ENCODE assay signal across 9 cellular contexts in genomic region chr2:183070942-183071844, GRCh38. TPM values are rescaled to one million over a fixed set of nuclear protein-coding genes. Genes with fewer than 3 reads are reported as not detected.
DNase-seq lines count a peak whose midpoint lies in the region; ATAC-seq, FAIRE-seq and TF ChIP-seq lines count a peak whose summit lies in the region.
"Had no signal": no experiment of that assay in that cellular context is flagged by ENCODE, and none has a peak within 500 bp of the region (broad histone marks: within the 10 kb centered on the region; RNA-seq: fewer than 3 reads in every experiment).

No MANE protein-coding gene starts in this region.

- ATAC-seq in GM19324 (IDR thresholded peaks at IDR 0.05; ENCODE audit: low FRiP score, unreplicated experiment), result no peak

- peaks cover 12 to 16% of the 10 kb centered on the region in 2 donors for H3K27me3 Mint-ChIP-seq in CD4-positive, alpha-beta memory T cell

- H2AFZ ChIP-seq in GM23248 (no peak overlapping the region), keratinocyte (ENCODE audit: control insufficient read depth, low read length) (no peak overlapping the region)

- peak; percentile 28 for DNase-seq in A673 (ENCODE audit: low spot score)
- DNase-seq in GM23248, result peak; percentile 48
- peak; percentile 23 for DNase-seq in astrocyte of the spinal cord (ENCODE audit: low read depth, low spot score)
- no peak for DNase-seq in keratinocyte (ENCODE audit: low read depth, low spot score)
- no peak for DNase-seq in CD4-positive, alpha-beta memory T cell
- no peak for DNase-seq in KG1 (lab: John Stamatoyannopoulos, UW)
- no peak for DNase-seq in NCI-H446 treated with DMSO at 0.1 percent for 48 hours (lab: John Stamatoyannopoulos, UW)

- intact Hi-C loops in A673 (cut with micrococcal nuclease; ENCODE audit: unreplicated experiment), result no loop called here
- intact Hi-C loops in CD4-positive, alpha-beta memory T cell (cut with micrococcal nuclease), result no loop called here

- 72 to 75% methylated on average over 31 to 34 of the region's 34 CpGs for WGBS in GM23248 (ENCODE audit: low coverage in 1 of 2, low lambda C conversion rate in 2 of 2, missing lambda C conversion rate in 2 of 2), 2 experiments

- no peaks in the 10 kb centered on the region for H3K4me1 Mint-ChIP-seq in CD4-positive, alpha-beta memory T cell
- H3K4me1 Mint-ChIP-seq: IgD-negative memory B cell had no signal

- H3K4me1 ChIP-seq in A673 (ENCODE audit: insufficient read depth, low read length, poor library complexity, severe bottlenecking) (no peaks in the 10 kb centered on the region), GM23248 (ENCODE audit: insufficient read depth) (no peaks in the 10 kb centered on the region), keratinocyte (ENCODE audit: control insufficient read depth, extremely low read depth, insufficient read depth, low read length) (no peaks in the 10 kb centered on the region)
- no peaks in the 10 kb centered on the region for H3K4me1 ChIP-seq in CD4-positive, alpha-beta memory T cell (ENCODE audit: insufficient read depth, low read length)

- TF ChIP-seq CTCF in A673 (conservative IDR thresholded peaks at IDR 0.05; ENCODE audit: low read depth, low read length), result peak; percentile 55
- TF ChIP-seq CTCF in astrocyte of the spinal cord (IDR thresholded peaks at IDR 0.05; ENCODE audit: low read depth, low read length), result peak; percentile 68
- TF ChIP-seq CTCF in keratinocyte (optimal IDR thresholded peaks at IDR 0.05 in 1 of 3, IDR thresholded peaks at IDR 0.05 in 1 of 3, conservative IDR thresholded peaks at IDR 0.05 in 1 of 3; ENCODE audit: extremely low read depth in 1 of 3, insufficient read depth in 2 of 3, low read length in 3 of 3), result peak; percentile 27 to 67 (median 41)

- H4K20me1 ChIP-seq in GM23248 (ENCODE audit: insufficient read depth) (no peaks in the 10 kb centered on the region), keratinocyte (ENCODE audit: control insufficient read depth, extremely low read depth, insufficient read depth, low read length) (no peaks in the 10 kb centered on the region)

- dilution Hi-C loops in keratinocyte (cut with MboI; ENCODE audit: extremely low pct_ligation_motif_present, low sequenced_read_pairs), result no loop called here

- H3K9ac ChIP-seq in GM23248 (no peak overlapping the region), keratinocyte (ENCODE audit: control insufficient read depth, extremely low read depth, insufficient read depth, low read length) (no peak overlapping the region)

- H3F3A ChIP-seq in GM23248 (ENCODE audit: insufficient read depth), result no peaks in the 10 kb centered on the region

- peak overlapping the region in 1 of 7 donors; percentile 51 for H3K27ac Mint-ChIP-seq in CD4-positive, alpha-beta memory T cell
- H3K27ac Mint-ChIP-seq: IgD-negative memory B cell had no signal

- H3K9me2 ChIP-seq in GM23248 (ENCODE audit: insufficient read depth), result no peaks in the 10 kb centered on the region

- H3K79me2 ChIP-seq in GM23248 (ENCODE audit: insufficient read depth) (no peaks in the 10 kb centered on the region), keratinocyte (ENCODE audit: control insufficient read depth, insufficient read depth, low read length) (no peaks in the 10 kb centered on the region)

- no peaks in the 10 kb centered on the region for H3K27me3 ChIP-seq in A673 (replicated peaks; ENCODE audit: insufficient read depth, low read depth, low read length, poor library complexity)
- H3K27me3 ChIP-seq in GM23248 (replicated peaks; ENCODE audit: insufficient read depth), result 0 out of 2 replicates have a peak, but pooled peaks cover 6% of the 10 kb centered on the region
- peaks cover 3% of the 10 kb centered on the region for H3K27me3 ChIP-seq in keratinocyte (ENCODE audit: control insufficient read depth, extremely low read depth, insufficient read depth, low read length)
- no peaks in the 10 kb centered on the region for H3K27me3 ChIP-seq in CD4-positive, alpha-beta memory T cell (ENCODE audit: insufficient read depth, low read length)

- H3K4me2 ChIP-seq in GM23248 (ENCODE audit: unreplicated experiment) (no peak overlapping the region), keratinocyte (ENCODE audit: control insufficient read depth, extremely low read depth, insufficient read depth, low read depth, low read length) (no peak overlapping the region)

- CTCF ChIA-PET in A673 (lab: Charles Lee), result no interaction called here
- CTCF ChIA-PET in CD4-positive, alpha-beta memory T cell (lab: Charles Lee; ENCODE audit: partially characterized antibody), result interaction anchor here (0.7 to 1.3 kb wide), 3 partner anchors 8 to 23 kb away, joined by 3 read pairs; no protein-coding TSS in a partner anchor

- H3K9me3 Mint-ChIP-seq in CD4-positive, alpha-beta memory T cell, result no peaks in the 10 kb centered on the region
- H3K9me3 Mint-ChIP-seq: IgD-negative memory B cell had no signal

- in situ Hi-C loops in GM23248 (cut with MboI) (no loop called here), astrocyte of the spinal cord (cut with HindIII; ENCODE audit: low sequenced_read_pairs) (no loop called here)

- H3K36me3 Mint-ChIP-seq in CD4-positive, alpha-beta memory T cell, result no peaks in the 10 kb centered on the region

- H3K9me1 ChIP-seq in keratinocyte (ENCODE audit: control insufficient read depth, extremely low read depth, insufficient read depth, low read length), result no peaks in the 10 kb centered on the region

- no peaks in the 10 kb centered on the region for H3K36me3 ChIP-seq in A673 (ENCODE audit: insufficient read depth, low read length, poor library complexity, severe bottlenecking)
- H3K36me3 ChIP-seq in GM23248 (ENCODE audit: low read depth), result no peaks in the 10 kb centered on the region
- H3K36me3 ChIP-seq in keratinocyte (ENCODE audit: control insufficient read depth in 2 of 2, extremely low read depth in 1 of 2, insufficient read depth in 2 of 2, low read length in 2 of 2), result no peaks in the 10 kb centered on the region
- H3K36me3 ChIP-seq in CD4-positive, alpha-beta memory T cell (ENCODE audit: insufficient read depth, low read length), result no peaks in the 10 kb centered on the region

- H3K4me3 ChIP-seq in A673 (ENCODE audit: low read depth, low read length, poor library complexity, severe bottlenecking), result no peak overlapping the region
- H3K4me3 ChIP-seq in GM23248, result no peak overlapping the region
- H3K4me3 ChIP-seq in astrocyte of the spinal cord (ENCODE audit: low read depth, low read length), result no peak overlapping the region
- no peak overlapping the region for H3K4me3 ChIP-seq in keratinocyte (ENCODE audit: control insufficient read depth in 2 of 3, extremely low read depth in 1 of 3, insufficient read depth in 2 of 3, low read depth in 1 of 3, low read length in 3 of 3)
- no peak overlapping the region for H3K4me3 ChIP-seq in CD4-positive, alpha-beta memory T cell (ENCODE audit: low read length in 2 of 2)

- POLR2A ChIA-PET in A673 (lab: Charles Lee; ENCODE audit: low non-redundant PET), result no interaction called here
- POLR2A ChIA-PET in CD4-positive, alpha-beta memory T cell (lab: Charles Lee; ENCODE audit: partially characterized antibody), result interaction anchor here (1.3 kb wide), 1 partner anchor 54 kb away, joined by 3 read pairs; no protein-coding TSS in a partner anchor

- H3K27ac ChIP-seq in A673 (ENCODE audit: low read depth, low read length, poor library complexity, severe bottlenecking) (no peak overlapping the region), GM23248 (no peak overlapping the region), keratinocyte (ENCODE audit: control insufficient read depth, insufficient read depth, low read length) (no peak overlapping the region)
- no peak overlapping the region for H3K27ac ChIP-seq in CD4-positive, alpha-beta memory T cell (ENCODE audit: low read depth, low read length)

- no peak for FAIRE-seq in keratinocyte (lab: Jason Lieb, UNC)

- H3K9me3 ChIP-seq in A673 (ENCODE audit: low read depth, low read length, poor library complexity, severe bottlenecking) (peaks cover 12% of the 10 kb centered on the region), GM23248 (ENCODE audit: low read depth) (no peaks in the 10 kb centered on the region), keratinocyte (ENCODE audit: control insufficient read depth, low read depth, low read length) (no peaks in the 10 kb centered on the region)
- H3K9me3 ChIP-seq in CD4-positive, alpha-beta memory T cell (ENCODE audit: control insufficient read depth in 1 of 2, low read length in 2 of 2), result no peaks in the 10 kb centered on the region

- H3K4me3 Mint-ChIP-seq in CD4-positive, alpha-beta memory T cell, result no peak overlapping the region
- H3K4me3 Mint-ChIP-seq: IgD-negative memory B cell had no signal

- BruUV-seq in A673 (replicated peaks; lab: Mats Ljungman, UMichigan), result no TSS peak

RNA-seq across cellular contexts. Expression of gene DUSP19, which starts 7.4 kb away (rescaled TPM):
- total RNA-seq in A673 (2021), result 5.2 and 6.4 TPM in 2 replicates
- total RNA-seq in GM23248 (2014; rRNA removed; shearing (Covaris generic)), result 2.3 and 5.3 TPM in 2 replicates
- 1.1 and 1.8 TPM in 2 replicates for polyA plus RNA-seq in GM23248 (2016; fragmentation: Nextera tagmentation; extraction: Ambion mirVana)
- polyA plus RNA-seq in keratinocyte, result 0.39 to 1.1 TPM (median 0.73 TPM) in 3 replicates
- 0.74 TPM for polyA plus RNA-seq in keratinocyte (2011; ENCODE audit: low read depth)
- 0.29 and 0.83 TPM in 2 replicates for polyA plus RNA-seq in keratinocyte (2011; cell fraction: cytosol; rRNA removed)
- 0.23 and 0.57 TPM in 2 replicates for polyA plus RNA-seq in keratinocyte (2011; cell fraction: nucleus; rRNA removed)
- polyA plus RNA-seq in keratinocyte (2012; ENCODE audit: low replicate concordance), result 0.22 and 0.41 TPM in 2 replicates
- 0.64 to 1.4 TPM (median 0.92 TPM) in 3 replicates for polyA minus RNA-seq in keratinocyte
- 0.58 TPM for polyA minus RNA-seq in keratinocyte (2011; cell fraction: cytosol; rRNA and poly(A)+ RNA removed)
- polyA minus RNA-seq in keratinocyte (2011; cell fraction: nucleus; rRNA and poly(A)+ RNA removed), result 0.53 and 0.54 TPM in 2 replicates
- total RNA-seq in CD4-positive, alpha-beta memory T cell, result 1 to 10 TPM; 3.3 to 3.7 TPM
- polyA plus RNA-seq in CD4-positive, alpha-beta memory T cell, result 1 to 10 TPM in 1 of 2 donors, under 1 TPM in 1; 0.49 to 1.4 TPM

RNA-seq across cellular contexts. Expression of gene NCKAP1, which starts 32.9 kb away (rescaled TPM):
- total RNA-seq in A673 (2021), result 153 and 177 TPM in 2 replicates
- 169 and 201 TPM in 2 replicates for total RNA-seq in GM23248 (2014; rRNA removed; shearing (Covaris generic))
- polyA plus RNA-seq in GM23248 (2016; fragmentation: Nextera tagmentation; extraction: Ambion mirVana) (57.4 and 58.9 TPM in 2 replicates), keratinocyte (149 to 207 TPM (median 176 TPM) in 3 replicates)
- polyA plus RNA-seq in keratinocyte (2011; ENCODE audit: low read depth), result 108 TPM
- polyA plus RNA-seq in keratinocyte (2011; cell fraction: cytosol; rRNA removed), result 120 and 267 TPM in 2 replicates
- 169 and 197 TPM in 2 replicates for polyA plus RNA-seq in keratinocyte (2011; cell fraction: nucleus; rRNA removed)
- polyA plus RNA-seq in keratinocyte (2012; ENCODE audit: low replicate concordance), result 93.3 and 109 TPM in 2 replicates
- polyA minus RNA-seq in keratinocyte, result 28.8 to 208 TPM (median 111 TPM) in 3 replicates
- 95.9 TPM for polyA minus RNA-seq in keratinocyte (2011; cell fraction: cytosol; rRNA and poly(A)+ RNA removed)
- polyA minus RNA-seq in keratinocyte (2011; cell fraction: nucleus; rRNA and poly(A)+ RNA removed), result 120 and 238 TPM in 2 replicates
- total RNA-seq in CD4-positive, alpha-beta memory T cell, result 1 to 10 TPM; 4.9 to 6.3 TPM
- polyA plus RNA-seq in CD4-positive, alpha-beta memory T cell, result 1 to 10 TPM in 1 of 2 donors, under 1 TPM in 1; 0.24 to 1.5 TPM

RNA-seq across cellular contexts. Expression of gene NUP35, which starts 53.0 kb away (rescaled TPM):
- 55.3 and 62.0 TPM in 2 replicates for total RNA-seq in A673 (2021)
- total RNA-seq in GM23248 (2014; rRNA removed; shearing (Covaris generic)), result 8.5 and 12.9 TPM in 2 replicates
- polyA plus RNA-seq in GM23248 (2016; fragmentation: Nextera tagmentation; extraction: Ambion mirVana) (10.9 and 11.3 TPM in 2 replicates), keratinocyte (13.9 to 22.6 TPM (median 15.4 TPM) in 3 replicates)
- polyA plus RNA-seq in keratinocyte (2011; ENCODE audit: low read depth), result 4.4 TPM
- 8.5 and 23.3 TPM in 2 replicates for polyA plus RNA-seq in keratinocyte (2011; cell fraction: cytosol; rRNA removed)
- polyA plus RNA-seq in keratinocyte (2011; cell fraction: nucleus; rRNA removed), result 13.3 and 15.2 TPM in 2 replicates
- polyA plus RNA-seq in keratinocyte (2012; ENCODE audit: low replicate concordance), result 9.1 and 15.7 TPM in 2 replicates
- 11.7 to 19.7 TPM (median 17.3 TPM) in 3 replicates for polyA minus RNA-seq in keratinocyte
- 8.8 TPM for polyA minus RNA-seq in keratinocyte (2011; cell fraction: cytosol; rRNA and poly(A)+ RNA removed)
- polyA minus RNA-seq in keratinocyte (2011; cell fraction: nucleus; rRNA and poly(A)+ RNA removed), result 13.6 and 23.8 TPM in 2 replicates
- 10 to 100 TPM; 15.9 to 24.0 TPM for total RNA-seq in CD4-positive, alpha-beta memory T cell
- polyA plus RNA-seq in CD4-positive, alpha-beta memory T cell, result 1 to 10 TPM; 5.1 to 8.7 TPM

Comparison
In these comparisons a context has a peak if more than half of its experiments do, and no peak if none do; other contexts are left out.
1. DNase-seq: peak in A673 (single experiment), GM23248 (single experiment) and astrocyte of the spinal cord (single experiment); none in keratinocyte (single experiment), CD4-positive, alpha-beta memory T cell (0 of 5), KG1 (single experiment) and NCI-H446 treated with DMSO at 0.1 percent for 48 hours (single experiment).
2. RNA of gene NCKAP1, which starts 32.9 kb away (total RNA-seq): 169 to 201 TPM in GM23248 and 153 to 177 TPM in A673; 4.9 to 6.3 TPM in CD4-positive, alpha-beta memory T cell; every median in the first group is over 10 times any median in the second.
3. Peak in every context shown above with its lines, with median percentiles within 50 percentile points of each other: CTCF ChIP-seq.